Comparison of ENCODE assay signal across 8 cellular contexts in the genomic region with DNA sequence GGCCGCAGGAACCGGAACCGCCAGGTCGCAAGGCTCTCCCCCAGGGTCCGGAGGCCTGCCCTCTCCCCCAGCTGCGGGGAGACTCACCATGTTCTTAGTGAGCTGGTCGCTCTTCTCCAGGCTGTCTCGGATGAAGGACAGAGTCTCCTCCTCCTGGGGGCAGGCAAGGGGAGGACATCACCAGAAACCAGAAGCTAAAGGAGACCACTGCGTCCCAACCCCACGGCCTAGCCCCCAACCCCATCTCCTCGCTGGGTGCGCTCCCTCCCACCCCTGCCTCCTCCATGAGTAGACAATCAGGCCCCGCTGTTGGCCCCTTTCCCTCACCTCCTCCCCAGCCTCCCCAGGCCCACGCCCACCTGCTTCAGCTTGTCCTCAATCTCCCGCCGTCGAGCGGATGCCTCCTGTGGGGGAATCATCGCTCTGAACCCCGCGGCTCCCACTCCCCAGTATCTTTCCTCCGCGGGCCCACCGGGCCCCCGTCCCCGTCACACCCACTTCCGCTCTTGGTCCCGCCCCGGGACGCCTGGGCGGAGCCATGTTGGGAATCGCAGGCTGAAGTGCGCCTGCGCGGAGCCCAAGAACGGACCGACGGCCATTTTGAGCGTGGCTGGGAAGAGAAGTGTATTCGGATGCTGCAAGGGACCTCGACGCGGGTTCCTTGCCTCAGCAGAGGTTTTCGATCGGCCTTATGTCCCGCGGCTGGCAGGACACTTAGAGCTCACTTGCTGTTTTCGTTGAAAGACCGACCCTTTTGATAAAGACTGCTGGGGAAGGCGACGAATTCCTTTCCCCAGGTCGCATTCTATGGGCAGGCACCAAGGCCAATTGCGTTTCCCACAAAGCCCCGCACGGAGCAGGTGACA. TPM values are rescaled to one million over a fixed set of nuclear protein-coding genes. Genes with fewer than 3 reads are reported as not detected.
DNase-seq lines count a peak whose midpoint lies in the region; ATAC-seq and TF ChIP-seq lines count a peak whose summit lies in the region.

Gene EXOC7 (minus strand): TSS at position 514 of the 866 bp plus-strand sequence. CDS start 95 bp downstream, at position 419.

- ATAC-seq in HCT116 = peak; percentile 83

- TSS peak; percentile 62 for BruUV-seq in HCT116 (replicated peaks; lab: Mats Ljungman, UMichigan)

- H3K4me3 ChIP-seq in HCT116 (replicated peaks in 1 of 2; ENCODE audit: low read depth in 1 of 2, low read length in 2 of 2) = peak within 1 kb of the TSS; percentile 78 to 95
- H3K4me3 ChIP-seq in SK-N-SH (ENCODE audit: low read depth in 2 of 2, low read length in 1 of 2) = peak within 1 kb of the TSS; percentile 68 to 95
- H3K4me3 ChIP-seq in osteoblast (ENCODE audit: insufficient read depth, low read length) = peak within 1 kb of the TSS; percentile 98
- peak within 1 kb of the TSS; percentile 89 to 94 for H3K4me3 ChIP-seq in testis

- TF ChIP-seq CTCF in HCT116 (IDR thresholded peaks at IDR 0.05 in 2 of 3, conservative IDR thresholded peaks at IDR 0.05 in 1 of 3; ENCODE audit: borderline replicate concordance in 1 of 3, insufficient read depth in 1 of 3, low read depth in 2 of 3, low read length in 2 of 3) = no peak
- peak; percentile 13; the same call in 1 of the 2 replicates for TF ChIP-seq CTCF in SK-N-SH (IDR thresholded peaks at IDR 0.05)
- TF ChIP-seq CTCF in osteoblast (IDR thresholded peaks at IDR 0.05; ENCODE audit: extremely low read depth, low read depth, low read length) = no peak
- no peak for TF ChIP-seq CTCF in testis (IDR thresholded peaks at IDR 0.05)

- H3K79me2 ChIP-seq in HCT116 (ENCODE audit: insufficient read depth, low read length) = peaks cover 26% of the 10 kb centered on the region
- peaks cover 27% of the 10 kb centered on the region for H3K79me2 ChIP-seq in SK-N-SH (ENCODE audit: insufficient read depth)
- H3K79me2 ChIP-seq in osteoblast (ENCODE audit: insufficient read depth, low read length) = peaks cover 23% of the 10 kb centered on the region

- H2AFZ ChIP-seq in HCT116 (ENCODE audit: low read depth, low read length, poor library complexity, severe bottlenecking) (peak within 1 kb of the TSS; percentile 27), SK-N-SH (ENCODE audit: low read depth) (peak within 1 kb of the TSS; percentile 94), osteoblast (ENCODE audit: low read length) (peak within 1 kb of the TSS; percentile 100)

- TF ChIP-seq EP300 in SK-N-SH (IDR thresholded peaks at IDR 0.05; ENCODE audit: borderline replicate concordance in 1 of 2, low read depth in 1 of 2, low read length in 1 of 2) = no peak

- DNase-seq in Daoy (ENCODE audit: low read depth) (peak; percentile 96), HCT116 (ENCODE audit: low read depth, low spot score) (peak; percentile 90), NCI-H1048 (lab: John Stamatoyannopoulos, UW) (peak; percentile 84), SK-N-SH (peak; percentile 100), glomerular endothelial cell (ENCODE audit: extremely low read depth, low read depth, low spot score) (peak; percentile 42), osteoblast (ENCODE audit: insufficient read length, low spot score, missing footprints) (peak; percentile 97), testis (peak; percentile 94)
- peak; percentile 92 for DNase-seq in activated naive CD4-positive, alpha-beta T cell treated with anti-CD3 and anti-CD28 coated beads, Interleukin-2, amount 50 U/mL, for 16 hours

- TF ChIP-seq POLR2A in HCT116 (IDR thresholded peaks at IDR 0.05; ENCODE audit: borderline replicate concordance, extremely low read depth, insufficient read depth, insufficient read length) (peak; percentile 98), testis (IDR thresholded peaks at IDR 0.05) (no peak)

- CTCF ChIA-PET in HCT116 (lab: Charles Lee) (interaction anchor here (1.0 to 3.1 kb wide), 4 partner anchors 11 to 176 kb away, joined by 3 to 17 read pairs (median 5); no protein-coding TSS in a partner anchor), SK-N-SH (lab: Yijun Ruan, JAX) (interaction anchor here (0.6 to 7.3 kb wide), 18 partner anchors 10 to 301 kb away, joined by 3 to 53 read pairs (median 4); partner anchors contain the start of genes MRPL38 and ZACN)

- WGBS in SK-N-SH (ENCODE audit: low lambda C conversion rate) = 7% methylated on average over 46 of the region's 55 CpGs
- WGBS in testis, 2 donors = 3 to 6% methylated on average over 44 to 55 of the region's 55 CpGs

- no peaks in the 10 kb centered on the region for H4K20me1 ChIP-seq in HCT116 (ENCODE audit: insufficient read depth)
- no peaks in the 10 kb centered on the region for H4K20me1 ChIP-seq in SK-N-SH (ENCODE audit: insufficient read depth)
- H4K20me1 ChIP-seq in osteoblast (ENCODE audit: insufficient read depth, low read length) = no peaks in the 10 kb centered on the region

- POLR2A ChIA-PET in HCT116 (lab: Charles Lee) = interaction anchor here (0.6 to 2.6 kb wide), 8 partner anchors 9 to 171 kb away, joined by 3 to 10 read pairs (median 3); partner anchors contain the start of gene EVPL
- POLR2A ChIA-PET in SK-N-SH (lab: Yijun Ruan, JAX) = interaction anchor here (0.6 to 1.6 kb wide), 10 partner anchors 11 to 331 kb away, joined by 3 to 7 read pairs (median 3); no protein-coding TSS in a partner anchor

- RAD21 ChIA-PET in HCT116 (lab: Charles Lee; ENCODE audit: low non-redundant PET in 1 of 2, low total read pairs in 2 of 2, uncharacterized antibody in 2 of 2, unreplicated experiment in 2 of 2) = no interaction called here

- no peak for TF ChIP-seq RAD21 in HCT116 (IDR thresholded peaks at IDR 0.05; ENCODE audit: low read depth)
- TF ChIP-seq RAD21 in SK-N-SH (IDR thresholded peaks at IDR 0.05; ENCODE audit: low read length) = no peak

- H3K36me3 ChIP-seq in HCT116 (ENCODE audit: control insufficient read depth in 1 of 2, insufficient read depth in 2 of 2, low read length in 2 of 2) (peaks cover 18 to 20% of the 10 kb centered on the region in 2 experiments; a peak in 3 of 4 replicates), SK-N-SH (replicated peaks in 1 of 2; ENCODE audit: control insufficient read depth in 1 of 2, insufficient read depth in 2 of 2, low read length in 1 of 2) (peaks cover 18 to 41% of the 10 kb centered on the region in 2 experiments), osteoblast (ENCODE audit: insufficient read depth, low read length) (peaks cover 29% of the 10 kb centered on the region), testis (ENCODE audit: low read depth, missing control alignments) (no peaks in the 10 kb centered on the region)

- H3K9me2 ChIP-seq in HCT116 (ENCODE audit: insufficient read depth) (no peaks in the 10 kb centered on the region), SK-N-SH (no peaks in the 10 kb centered on the region)

- H3K27me3 ChIP-seq in HCT116 (ENCODE audit: insufficient read depth, low read length) = no peaks in the 10 kb centered on the region
- no peaks in the 10 kb centered on the region for H3K27me3 ChIP-seq in SK-N-SH (ENCODE audit: insufficient read depth)
- no peaks in the 10 kb centered on the region for H3K27me3 ChIP-seq in osteoblast (ENCODE audit: insufficient read depth, low read length)
- no peaks in the 10 kb centered on the region for H3K27me3 ChIP-seq in testis

- H3K27ac ChIP-seq in HCT116 (ENCODE audit: low read depth, low read length) (peak within 1 kb of the TSS; percentile 89), SK-N-SH (ENCODE audit: low read depth in 2 of 2, low read length in 1 of 2) (peak within 1 kb of the TSS; percentile 71 to 87), osteoblast (ENCODE audit: low read depth, low read length) (peak within 1 kb of the TSS; percentile 87), testis (peak within 1 kb of the TSS; percentile 81 to 83)

- H3K4me2 ChIP-seq in HCT116 (ENCODE audit: low read length) = peak within 1 kb of the TSS; percentile 85
- H3K4me2 ChIP-seq in SK-N-SH = peak within 1 kb of the TSS; percentile 98
- H3K4me2 ChIP-seq in osteoblast (ENCODE audit: insufficient read depth, low read length) = peak within 1 kb of the TSS; percentile 95

- H3K9me3 ChIP-seq in HCT116 (ENCODE audit: control insufficient read depth in 1 of 2, insufficient read depth in 1 of 2, low read depth in 1 of 2, low read length in 2 of 2) = no peaks in the 10 kb centered on the region
- H3K9me3 ChIP-seq in SK-N-SH = no peaks in the 10 kb centered on the region
- no peaks in the 10 kb centered on the region for H3K9me3 ChIP-seq in osteoblast (ENCODE audit: low read depth, low read length)
- no peaks in the 10 kb centered on the region for H3K9me3 ChIP-seq in testis

- H3K4me1 ChIP-seq in HCT116 (ENCODE audit: control insufficient read depth in 1 of 2, insufficient read depth in 2 of 2, low read length in 2 of 2) (peaks cover 12 to 26% of the 10 kb centered on the region in 2 experiments), SK-N-SH (ENCODE audit: control insufficient read depth in 1 of 2, insufficient read depth in 2 of 2, low read depth in 1 of 2, low read length in 1 of 2) (peaks cover 3 to 15% of the 10 kb centered on the region in 2 experiments; a peak in 2 of 4 replicates), osteoblast (ENCODE audit: insufficient read depth, low read length) (peaks cover 9% of the 10 kb centered on the region), testis (peaks cover 6% of the 10 kb centered on the region)

- H3K9ac ChIP-seq in HCT116 (ENCODE audit: low read length) = peak within 1 kb of the TSS; percentile 77
- peak within 1 kb of the TSS; percentile 86 for H3K9ac ChIP-seq in SK-N-SH

- intact Hi-C loops in HCT116 (cut with micrococcal nuclease) (loop anchor here (5.0 to 10.0 kb wide), 2 partner anchors 76 to 199 kb away; partner anchors contain the start of genes EVPL and MRPL38), testis (cut with DNase I; ENCODE audit: low total_unique reads) (no loop called here)

- H3F3A ChIP-seq in SK-N-SH (replicated peaks; ENCODE audit: insufficient read depth) = peaks cover 12% of the 10 kb centered on the region

TF ChIP-seq in HCT116, 20 proteins besides CTCF, POLR2A, EP300 and RAD21 (continues in another document):
- TF ChIP-seq ZFX (IDR thresholded peaks at IDR 0.05) = peak; percentile 94
- peak; percentile 84; the same call in 1 of the 2 replicates for TF ChIP-seq MAX (IDR thresholded peaks at IDR 0.05)

TF ChIP-seq in SK-N-SH, 30 proteins besides CTCF, POLR2A, EP300 and RAD21 (continues in another document):
- no peak for TF ChIP-seq CHD2 (IDR thresholded peaks at IDR 0.05; ENCODE audit: low read length, partially characterized antibody)
- peak; percentile 75 for TF ChIP-seq NRF1 (IDR thresholded peaks at IDR 0.05; ENCODE audit: low read depth, low read length)
- no peak for TF ChIP-seq GATA2 (CRISPR knock-in tag; IDR thresholded peaks at IDR 0.05)

RNA-seq across cellular contexts. Expression of gene EXOC7, which starts in this region (rescaled TPM):
- 45.4 and 48.9 TPM in 2 replicates for total RNA-seq in Daoy (2014; rRNA removed; shearing (Covaris generic))
- total RNA-seq in HCT116 (2021; ENCODE audit: unreplicated experiment) (114 TPM), glomerular endothelial cell (74.2 and 81.0 TPM in 2 replicates), osteoblast (102 TPM in 2 replicates), testis (100 to 1,000 TPM; 138 TPM)
- 57.8 and 59.4 TPM in 2 replicates for polyA plus RNA-seq in HCT116 (2012)
- polyA plus RNA-seq in SK-N-SH (2012; rRNA removed) (129 and 167 TPM in 2 replicates), testis (ENCODE audit: insufficient read depth, low read depth, low replicate concordance) (99.1 TPM)
- 58.5 and 83.4 TPM in 2 replicates for polyA plus RNA-seq in SK-N-SH (2012; cell fraction: cytosol; rRNA removed)
- 364 and 387 TPM in 2 replicates for polyA plus RNA-seq in SK-N-SH (2012; cell fraction: nucleus; rRNA removed)

Comparison
In these comparisons a context has a peak if more than half of its experiments do, and no peak if none do; other contexts are left out.
1. Peak in every context shown above with its lines: DNase-seq, ATAC-seq, H3K4me3 ChIP-seq and H3K27ac ChIP-seq.
2. DNase-seq: peak in every context shown above with its lines; median percentile 100 in SK-N-SH; 97 in osteoblast; 96 in Daoy; 94 in testis; 92 in activated naive CD4-positive, alpha-beta T cell treated with anti-CD3 and anti-CD28 coated beads, Interleukin-2, amount 50 U/mL, for 16 hours; 90 in HCT116; 84 in NCI-H1048; 42 in glomerular endothelial cell.
3. H2AFZ ChIP-seq: peak in every context shown above with its lines; median percentile 100 in osteoblast; 94 in SK-N-SH; 27 in HCT116.